Comparison of ENCODE assay signal across 1 cellular context in genomic region chr20:37881601-37882343, GRCh38.
A peak's percentile ranks its signal among the peaks of the same experiment; 100 is the strongest.
TF ChIP-seq lines count a peak whose summit lies in the region.

No MANE protein-coding gene starts in this region.

TF ChIP-seq in HepG2, 621 proteins besides CTCF, POLR2A, EP300 and RAD21 (continued from another document and continues in another):
- TF ChIP-seq ZBTB49 (CRISPR knock-in tag; IDR thresholded peaks at IDR 0.05; ENCODE audit: borderline replicate concordance) (peak; percentile 30; the same call in 1 of the 2 replicates), ZNF333 (CRISPR knock-in tag; IDR thresholded peaks at IDR 0.05; ENCODE audit: borderline replicate concordance) (peak; percentile 33; the same call in 1 of the 2 replicates), ZNF451 (CRISPR knock-in tag; IDR thresholded peaks at IDR 0.05) (0 out of 2 replicates have a peak, but pooled peaks have one; percentile 41), ATF5 (CRISPR knock-in tag; IDR thresholded peaks at IDR 0.05; ENCODE audit: low read depth) (no peak), SRF (IDR thresholded peaks at IDR 0.05; ENCODE audit: low read depth, low read length) (no peak), HOXA7 (CRISPR knock-in tag; IDR thresholded peaks at IDR 0.05) (peak; percentile 54; the same call in 1 of the 2 replicates), ZNF180 (CRISPR knock-in tag; IDR thresholded peaks at IDR 0.05; ENCODE audit: borderline replicate concordance, low read depth) (no peak), ZNF746 (CRISPR knock-in tag; IDR thresholded peaks at IDR 0.05) (no peak), GTF3A (CRISPR knock-in tag; conservative IDR thresholded peaks at IDR 0.05) (0 out of 2 replicates have a peak, but pooled peaks have one; percentile 18), ZFP36L2 (CRISPR knock-in tag; IDR thresholded peaks at IDR 0.05) (no peak), ZBTB26 (CRISPR knock-in tag; IDR thresholded peaks at IDR 0.05; ENCODE audit: borderline replicate concordance) (no peak), ZNF850 (CRISPR knock-in tag; conservative IDR thresholded peaks at IDR 0.05) (peak; percentile 57; the same call in 1 of the 2 replicates), NKX3-1 (CRISPR knock-in tag; IDR thresholded peaks at IDR 0.05) (no peak), ZNF350 (CRISPR knock-in tag; IDR thresholded peaks at IDR 0.05; ENCODE audit: borderline replicate concordance, low read depth) (peak; percentile 72; the same call in 1 of the 2 replicates), ZNF556 (CRISPR knock-in tag; IDR thresholded peaks at IDR 0.05; ENCODE audit: borderline replicate concordance) (peak; percentile 20; the same call in 1 of the 2 replicates), MXI1 (IDR thresholded peaks at IDR 0.05; ENCODE audit: borderline replicate concordance, low read depth, low read length) (no peak), ZFP37 (CRISPR knock-in tag; IDR thresholded peaks at IDR 0.05; ENCODE audit: borderline replicate concordance) (no peak), ARID3A (IDR thresholded peaks at IDR 0.05; ENCODE audit: low read depth, low read length) (0 out of 2 replicates have a peak, but pooled peaks have one; percentile 2), ZNF546 (CRISPR knock-in tag; conservative IDR thresholded peaks at IDR 0.05) (0 out of 2 replicates have a peak, but pooled peaks have one; percentile 38), SAFB2 (CRISPR knock-in tag; IDR thresholded peaks at IDR 0.05; ENCODE audit: borderline replicate concordance, low read depth) (no peak), SCMH1 (CRISPR knock-in tag; IDR thresholded peaks at IDR 0.05; ENCODE audit: borderline replicate concordance) (no peak), ZSCAN22 (CRISPR knock-in tag; IDR thresholded peaks at IDR 0.05) (no peak), FOXA3 (CRISPR knock-in tag; IDR thresholded peaks at IDR 0.05) (peak; percentile 49)
- TF ChIP-seq, protein P1, sequence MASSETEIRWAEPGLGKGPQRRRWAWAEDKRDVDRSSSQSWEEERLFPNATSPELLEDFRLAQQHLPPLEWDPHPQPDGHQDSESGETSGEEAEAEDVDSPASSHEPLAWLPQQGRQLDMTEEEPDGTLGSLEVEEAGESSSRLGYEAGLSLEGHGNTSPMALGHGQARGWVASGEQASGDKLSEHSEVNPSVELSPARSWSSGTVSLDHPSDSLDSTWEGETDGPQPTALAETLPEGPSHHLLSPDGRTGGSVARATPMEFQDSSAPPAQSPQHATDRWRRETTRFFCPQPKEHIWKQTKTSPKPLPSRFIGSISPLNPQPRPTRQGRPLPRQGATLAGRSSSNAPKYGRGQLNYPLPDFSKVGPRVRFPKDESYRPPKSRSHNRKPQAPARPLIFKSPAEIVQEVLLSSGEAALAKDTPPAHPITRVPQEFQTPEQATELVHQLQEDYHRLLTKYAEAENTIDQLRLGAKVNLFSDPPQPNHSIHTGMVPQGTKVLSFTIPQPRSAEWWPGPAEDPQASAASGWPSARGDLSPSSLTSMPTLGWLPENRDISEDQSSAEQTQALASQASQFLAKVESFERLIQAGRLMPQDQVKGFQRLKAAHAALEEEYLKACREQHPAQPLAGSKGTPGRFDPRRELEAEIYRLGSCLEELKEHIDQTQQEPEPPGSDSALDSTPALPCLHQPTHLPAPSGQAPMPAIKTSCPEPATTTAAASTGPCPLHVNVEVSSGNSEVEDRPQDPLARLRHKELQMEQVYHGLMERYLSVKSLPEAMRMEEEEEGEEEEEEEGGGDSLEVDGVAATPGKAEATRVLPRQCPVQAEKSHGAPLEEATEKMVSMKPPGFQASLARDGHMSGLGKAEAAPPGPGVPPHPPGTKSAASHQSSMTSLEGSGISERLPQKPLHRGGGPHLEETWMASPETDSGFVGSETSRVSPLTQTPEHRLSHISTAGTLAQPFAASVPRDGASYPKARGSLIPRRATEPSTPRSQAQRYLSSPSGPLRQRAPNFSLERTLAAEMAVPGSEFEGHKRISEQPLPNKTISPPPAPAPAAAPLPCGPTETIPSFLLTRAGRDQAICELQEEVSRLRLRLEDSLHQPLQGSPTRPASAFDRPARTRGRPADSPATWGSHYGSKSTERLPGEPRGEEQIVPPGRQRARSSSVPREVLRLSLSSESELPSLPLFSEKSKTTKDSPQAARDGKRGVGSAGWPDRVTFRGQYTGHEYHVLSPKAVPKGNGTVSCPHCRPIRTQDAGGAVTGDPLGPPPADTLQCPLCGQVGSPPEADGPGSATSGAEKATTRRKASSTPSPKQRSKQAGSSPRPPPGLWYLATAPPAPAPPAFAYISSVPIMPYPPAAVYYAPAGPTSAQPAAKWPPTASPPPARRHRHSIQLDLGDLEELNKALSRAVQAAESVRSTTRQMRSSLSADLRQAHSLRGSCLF (CRISPR knock-in tag; IDR thresholded peaks at IDR 0.05; ENCODE audit: borderline replicate concordance), result no peak
- TF ChIP-seq, protein P2, sequence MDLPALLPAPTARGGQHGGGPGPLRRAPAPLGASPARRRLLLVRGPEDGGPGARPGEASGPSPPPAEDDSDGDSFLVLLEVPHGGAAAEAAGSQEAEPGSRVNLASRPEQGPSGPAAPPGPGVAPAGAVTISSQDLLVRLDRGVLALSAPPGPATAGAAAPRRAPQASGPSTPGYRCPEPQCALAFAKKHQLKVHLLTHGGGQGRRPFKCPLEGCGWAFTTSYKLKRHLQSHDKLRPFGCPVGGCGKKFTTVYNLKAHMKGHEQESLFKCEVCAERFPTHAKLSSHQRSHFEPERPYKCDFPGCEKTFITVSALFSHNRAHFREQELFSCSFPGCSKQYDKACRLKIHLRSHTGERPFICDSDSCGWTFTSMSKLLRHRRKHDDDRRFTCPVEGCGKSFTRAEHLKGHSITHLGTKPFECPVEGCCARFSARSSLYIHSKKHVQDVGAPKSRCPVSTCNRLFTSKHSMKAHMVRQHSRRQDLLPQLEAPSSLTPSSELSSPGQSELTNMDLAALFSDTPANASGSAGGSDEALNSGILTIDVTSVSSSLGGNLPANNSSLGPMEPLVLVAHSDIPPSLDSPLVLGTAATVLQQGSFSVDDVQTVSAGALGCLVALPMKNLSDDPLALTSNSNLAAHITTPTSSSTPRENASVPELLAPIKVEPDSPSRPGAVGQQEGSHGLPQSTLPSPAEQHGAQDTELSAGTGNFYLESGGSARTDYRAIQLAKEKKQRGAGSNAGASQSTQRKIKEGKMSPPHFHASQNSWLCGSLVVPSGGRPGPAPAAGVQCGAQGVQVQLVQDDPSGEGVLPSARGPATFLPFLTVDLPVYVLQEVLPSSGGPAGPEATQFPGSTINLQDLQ (CRISPR knock-in tag; IDR thresholded peaks at IDR 0.05), result no peak
- TF ChIP-seq, protein P3, sequence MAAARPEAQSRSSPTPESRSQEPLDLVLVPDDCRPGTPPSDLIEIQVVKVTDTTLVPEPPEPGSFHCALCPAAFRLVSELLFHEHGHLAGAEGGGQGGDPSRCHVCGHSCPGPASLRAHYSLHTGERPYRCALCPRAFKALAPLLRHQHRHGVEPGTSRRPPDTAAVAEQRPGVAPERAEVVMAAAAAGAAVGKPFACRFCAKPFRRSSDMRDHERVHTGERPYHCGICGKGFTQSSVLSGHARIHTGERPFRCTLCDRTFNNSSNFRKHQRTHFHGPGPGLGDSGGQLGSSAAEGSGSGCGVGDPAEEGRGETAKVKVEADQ (CRISPR knock-in tag; IDR thresholded peaks at IDR 0.05; ENCODE audit: borderline replicate concordance), result peak; percentile 59; the same call in 1 of the 2 replicates
- TF ChIP-seq, protein P4, sequence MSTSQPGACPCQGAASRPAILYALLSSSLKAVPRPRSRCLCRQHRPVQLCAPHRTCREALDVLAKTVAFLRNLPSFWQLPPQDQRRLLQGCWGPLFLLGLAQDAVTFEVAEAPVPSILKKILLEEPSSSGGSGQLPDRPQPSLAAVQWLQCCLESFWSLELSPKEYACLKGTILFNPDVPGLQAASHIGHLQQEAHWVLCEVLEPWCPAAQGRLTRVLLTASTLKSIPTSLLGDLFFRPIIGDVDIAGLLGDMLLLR (CRISPR knock-in tag; IDR thresholded peaks at IDR 0.05), result no peak; the same call in 1 of the 2 replicates
- TF ChIP-seq, protein P5, sequence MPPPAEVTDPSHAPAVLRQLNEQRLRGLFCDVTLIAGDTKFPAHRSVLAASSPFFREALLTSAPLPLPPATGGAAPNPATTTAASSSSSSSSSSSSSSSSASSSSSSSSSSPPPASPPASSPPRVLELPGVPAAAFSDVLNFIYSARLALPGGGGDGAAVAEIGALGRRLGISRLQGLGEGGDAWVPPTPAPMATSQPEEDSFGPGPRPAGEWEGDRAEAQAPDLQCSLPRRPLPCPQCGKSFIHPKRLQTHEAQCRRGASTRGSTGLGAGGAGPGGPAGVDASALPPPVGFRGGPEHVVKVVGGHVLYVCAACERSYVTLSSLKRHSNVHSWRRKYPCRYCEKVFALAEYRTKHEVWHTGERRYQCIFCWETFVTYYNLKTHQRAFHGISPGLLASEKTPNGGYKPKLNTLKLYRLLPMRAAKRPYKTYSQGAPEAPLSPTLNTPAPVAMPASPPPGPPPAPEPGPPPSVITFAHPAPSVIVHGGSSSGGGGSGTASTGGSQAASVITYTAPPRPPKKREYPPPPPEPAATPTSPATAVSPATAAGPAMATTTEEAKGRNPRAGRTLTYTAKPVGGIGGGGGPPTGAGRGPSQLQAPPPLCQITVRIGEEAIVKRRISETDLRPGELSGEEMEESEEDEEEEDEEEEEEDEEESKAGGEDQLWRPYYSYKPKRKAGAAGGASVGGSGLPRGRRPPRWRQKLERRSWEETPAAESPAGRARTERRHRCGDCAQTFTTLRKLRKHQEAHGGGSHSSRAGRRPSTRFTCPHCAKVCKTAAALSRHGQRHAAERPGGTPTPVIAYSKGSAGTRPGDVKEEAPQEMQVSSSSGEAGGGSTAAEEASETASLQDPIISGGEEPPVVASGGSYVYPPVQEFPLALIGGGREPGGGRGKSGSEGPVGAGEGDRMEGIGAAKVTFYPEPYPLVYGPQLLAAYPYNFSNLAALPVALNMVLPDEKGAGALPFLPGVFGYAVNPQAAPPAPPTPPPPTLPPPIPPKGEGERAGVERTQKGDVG (CRISPR knock-in tag; IDR thresholded peaks at IDR 0.05; ENCODE audit: borderline replicate concordance), result no peak
- TF ChIP-seq, protein P6, sequence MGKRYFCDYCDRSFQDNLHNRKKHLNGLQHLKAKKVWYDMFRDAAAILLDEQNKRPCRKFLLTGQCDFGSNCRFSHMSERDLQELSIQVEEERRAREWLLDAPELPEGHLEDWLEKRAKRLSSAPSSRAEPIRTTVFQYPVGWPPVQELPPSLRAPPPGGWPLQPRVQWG (CRISPR knock-in tag; IDR thresholded peaks at IDR 0.05; ENCODE audit: borderline replicate concordance, low read depth), result no peak
- TF ChIP-seq, protein P7, sequence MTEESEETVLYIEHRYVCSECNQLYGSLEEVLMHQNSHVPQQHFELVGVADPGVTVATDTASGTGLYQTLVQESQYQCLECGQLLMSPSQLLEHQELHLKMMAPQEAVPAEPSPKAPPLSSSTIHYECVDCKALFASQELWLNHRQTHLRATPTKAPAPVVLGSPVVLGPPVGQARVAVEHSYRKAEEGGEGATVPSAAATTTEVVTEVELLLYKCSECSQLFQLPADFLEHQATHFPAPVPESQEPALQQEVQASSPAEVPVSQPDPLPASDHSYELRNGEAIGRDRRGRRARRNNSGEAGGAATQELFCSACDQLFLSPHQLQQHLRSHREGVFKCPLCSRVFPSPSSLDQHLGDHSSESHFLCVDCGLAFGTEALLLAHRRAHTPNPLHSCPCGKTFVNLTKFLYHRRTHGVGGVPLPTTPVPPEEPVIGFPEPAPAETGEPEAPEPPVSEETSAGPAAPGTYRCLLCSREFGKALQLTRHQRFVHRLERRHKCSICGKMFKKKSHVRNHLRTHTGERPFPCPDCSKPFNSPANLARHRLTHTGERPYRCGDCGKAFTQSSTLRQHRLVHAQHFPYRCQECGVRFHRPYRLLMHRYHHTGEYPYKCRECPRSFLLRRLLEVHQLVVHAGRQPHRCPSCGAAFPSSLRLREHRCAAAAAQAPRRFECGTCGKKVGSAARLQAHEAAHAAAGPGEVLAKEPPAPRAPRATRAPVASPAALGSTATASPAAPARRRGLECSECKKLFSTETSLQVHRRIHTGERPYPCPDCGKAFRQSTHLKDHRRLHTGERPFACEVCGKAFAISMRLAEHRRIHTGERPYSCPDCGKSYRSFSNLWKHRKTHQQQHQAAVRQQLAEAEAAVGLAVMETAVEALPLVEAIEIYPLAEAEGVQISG (CRISPR knock-in tag; IDR thresholded peaks at IDR 0.05), result no peak
